ENCODE assay signal across 9 cellular contexts in the genomic region with DNA sequence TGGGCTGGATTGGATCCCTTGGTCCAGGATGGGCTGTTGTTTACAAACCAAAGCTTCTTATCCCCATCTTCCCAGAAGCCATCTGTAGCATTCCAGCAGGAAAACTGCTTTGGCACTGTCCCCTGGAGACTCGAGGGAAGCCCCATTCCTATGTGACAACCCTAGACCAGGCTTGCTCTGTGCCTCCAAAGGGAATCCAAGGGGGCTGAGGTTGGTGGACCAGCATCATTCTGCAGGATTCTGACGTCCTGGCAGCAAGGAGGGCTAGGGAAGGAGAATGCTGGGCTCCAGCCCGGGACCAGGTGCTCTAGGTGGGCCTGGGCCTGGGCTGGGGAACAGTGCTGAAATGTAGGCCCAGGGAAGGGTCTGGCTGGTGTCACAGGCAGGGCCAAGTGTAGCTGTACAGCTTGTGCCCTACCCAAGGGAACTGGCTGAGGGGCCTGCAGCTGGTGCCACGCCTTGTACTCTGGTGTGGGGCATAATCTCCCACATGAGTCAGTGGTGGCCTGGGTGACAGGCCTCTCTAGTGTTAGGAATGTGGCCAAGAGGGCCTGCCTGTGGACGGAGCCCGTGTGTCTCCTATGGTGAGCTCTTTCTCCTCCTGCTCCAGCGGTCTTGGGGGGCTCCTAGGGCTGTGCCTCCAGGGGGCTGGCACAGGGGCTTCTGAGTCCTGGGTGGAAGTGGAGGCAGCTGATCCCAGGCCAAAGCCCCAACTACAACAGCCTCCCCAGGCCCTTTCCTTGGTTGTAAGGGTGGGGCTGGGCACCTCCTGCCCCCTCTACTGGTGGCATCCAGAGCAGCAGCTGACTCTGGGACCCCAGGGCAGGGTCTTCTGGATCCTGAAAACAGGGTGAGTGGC. TPM values are rescaled to one million over a fixed set of nuclear protein-coding genes. Genes with fewer than 3 reads are reported as not detected.
DNase-seq lines count a peak whose midpoint lies in the region; ATAC-seq, FAIRE-seq and TF ChIP-seq lines count a peak whose summit lies in the region.
"Had no signal": no experiment of that assay in that cellular context is flagged by ENCODE, and none has a peak within 500 bp of the region (broad histone marks: within the 10 kb centered on the region; RNA-seq: fewer than 3 reads in every experiment).

No MANE protein-coding gene starts in this region.

- H3K4me1 Mint-ChIP-seq in osteocyte (ENCODE audit: unreplicated experiment), result peaks cover 38% of the 10 kb centered on the region

- H3K4me3 Mint-ChIP-seq in osteocyte (ENCODE audit: unreplicated experiment), result no peak overlapping the region

- no peaks in the 10 kb centered on the region for H3K36me3 Mint-ChIP-seq in osteocyte (ENCODE audit: unreplicated experiment)

- no peak for FAIRE-seq in D721Med (lab: Jason Lieb, UNC)

- no peaks in the 10 kb centered on the region for H3K36me3 ChIP-seq in MM.1S (replicated peaks; ENCODE audit: insufficient read depth, low read length)
- H3K36me3 ChIP-seq: HAP-1 had no signal

- ATAC-seq in HG03025 (IDR thresholded peaks at IDR 0.05; ENCODE audit: low FRiP score, unreplicated experiment), result no peak
- no peak for ATAC-seq in GM18498 (IDR thresholded peaks at IDR 0.05; ENCODE audit: unreplicated experiment)
- ATAC-seq in HG02678 (IDR thresholded peaks at IDR 0.05; ENCODE audit: unreplicated experiment), result no peak

- H3K4me2 ChIP-seq in MM.1S (ENCODE audit: low read depth, low read length), result no peak overlapping the region

- no peaks in the 10 kb centered on the region for H3F3A ChIP-seq in MM.1S (ENCODE audit: insufficient read depth, low read length)

- DNase-seq in D721Med (ENCODE audit: insufficient read length, low spot score) (no peak), MM.1S (peak; percentile 5), epithelial cell of esophagus (ENCODE audit: low read depth) (peak; percentile 60), osteocyte (ENCODE audit: extremely low spot score, unreplicated experiment) (no peak)
- DNase-seq in stimulated activated naive CD4-positive, alpha-beta T cell treated with Interleukin-2 at 50 U/mL for 16 hours (lab: John Stamatoyannopoulos, UW), result no peak

- H3K9me3 Mint-ChIP-seq in osteocyte (ENCODE audit: unreplicated experiment), result no peaks in the 10 kb centered on the region

- H4K20me1 ChIP-seq in MM.1S (ENCODE audit: insufficient read depth, low read length), result no peaks in the 10 kb centered on the region

- H3K27me3 ChIP-seq in MM.1S (replicated peaks; ENCODE audit: insufficient read depth, low read length), result no peaks in the 10 kb centered on the region

- no peaks in the 10 kb centered on the region for H3K4me1 ChIP-seq in MM.1S (ENCODE audit: low read length)

- no peaks in the 10 kb centered on the region for H3K9me2 ChIP-seq in MM.1S (replicated peaks; ENCODE audit: insufficient read depth, low read length)

- H2AFZ ChIP-seq in MM.1S (ENCODE audit: low read length), result no peak overlapping the region

- no peak overlapping the region for H3K27ac ChIP-seq in MM.1S (ENCODE audit: low read length)

- peak overlapping the region; percentile 54 for H3K27ac Mint-ChIP-seq in osteocyte (ENCODE audit: unreplicated experiment)

- no peaks in the 10 kb centered on the region for H3K9me3 ChIP-seq in MM.1S (replicated peaks; ENCODE audit: insufficient read depth, low read length)
- H3K9me3 ChIP-seq: HAP-1 had no signal

- H3K9ac ChIP-seq in MM.1S (ENCODE audit: low read length), result no peak overlapping the region

- no peaks in the 10 kb centered on the region for H3K79me2 ChIP-seq in MM.1S (ENCODE audit: low read length)

- peak; percentile 1 for TF ChIP-seq CTCF in D721Med (IDR thresholded peaks at IDR 0.05; ENCODE audit: insufficient read depth, missing control alignments)
- peak; percentile 65 for TF ChIP-seq CTCF in MM.1S (IDR thresholded peaks at IDR 0.05; ENCODE audit: low read length)
- TF ChIP-seq CTCF in epithelial cell of esophagus (IDR thresholded peaks at IDR 0.05; ENCODE audit: insufficient read depth, low read depth, low read length, missing control alignments), result no peak
- TF ChIP-seq CTCF in osteocyte (IDR thresholded peaks at IDR 0.05), result peak; percentile 38

- H3K4me3 ChIP-seq in MM.1S (ENCODE audit: low read length), result no peak overlapping the region
- no peak overlapping the region for H3K4me3 ChIP-seq in epithelial cell of esophagus (ENCODE audit: low read length)
- H3K4me3 ChIP-seq: HAP-1 had no signal

- no peaks in the 10 kb centered on the region for H3K27me3 Mint-ChIP-seq in osteocyte (ENCODE audit: unreplicated experiment)

RNA-seq across cellular contexts. Expression of gene TRIM8, which starts 25.2 kb away (rescaled TPM):
- 63.9 and 66.8 TPM in 2 replicates for total RNA-seq in osteocyte

RNA-seq across cellular contexts. Expression of gene ARL3, which starts 44.8 kb away (rescaled TPM):
- 11.6 and 12.6 TPM in 2 replicates for total RNA-seq in osteocyte

RNA-seq across cellular contexts. Expression of gene SFXN2, which starts 45.0 kb away (rescaled TPM):
- total RNA-seq in osteocyte, result 6.9 and 8.1 TPM in 2 replicates

Comparison
In these comparisons a context has a peak if more than half of its experiments do, and no peak if none do; other contexts are left out.
1. DNase-seq: peak in MM.1S (single experiment) and epithelial cell of esophagus (single experiment); none in D721Med (single experiment), osteocyte (single experiment) and stimulated activated naive CD4-positive, alpha-beta T cell treated with Interleukin-2 at 50 U/mL for 16 hours (single experiment).